Comparison of ENCODE assay signal across 8 cellular contexts in the genomic region with DNA sequence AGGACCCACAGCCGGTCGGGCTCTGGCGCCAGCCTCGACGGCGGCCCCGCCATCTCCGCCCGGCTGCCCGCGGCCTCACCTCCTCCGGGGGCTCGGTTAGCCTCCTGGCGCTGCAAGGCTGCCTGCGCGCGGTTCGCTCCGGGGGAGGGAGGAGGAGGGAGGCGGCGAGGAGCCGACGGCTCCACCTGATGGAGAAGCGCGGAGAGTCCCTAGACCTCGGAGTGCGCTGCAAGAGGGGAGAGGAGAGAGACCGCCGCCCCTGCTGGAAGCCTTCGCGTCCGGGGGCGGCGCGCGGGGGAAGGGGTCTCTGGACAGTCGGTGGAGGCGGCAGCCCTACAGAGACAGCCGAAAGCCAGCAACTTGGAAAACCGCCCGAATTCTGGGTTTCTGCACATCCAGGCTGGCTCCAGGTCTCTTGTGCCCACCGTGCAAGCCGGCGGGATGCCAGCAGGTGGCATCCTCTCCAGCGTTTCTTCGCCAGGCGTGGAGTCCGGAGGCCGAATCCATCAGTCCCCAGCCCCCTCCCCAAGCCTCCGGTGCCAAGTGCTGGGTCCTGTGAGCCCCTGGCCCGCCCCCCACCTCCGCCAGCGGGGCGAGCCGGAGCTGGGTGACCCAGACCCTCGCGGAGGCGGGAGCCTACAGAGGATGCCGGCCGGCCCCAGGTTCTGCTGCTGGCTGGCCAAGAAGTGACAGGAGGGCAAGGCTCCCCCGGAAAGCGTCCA. TPM values are rescaled to one million over a fixed set of nuclear protein-coding genes. Genes with fewer than 3 reads are reported as not detected.
A peak's percentile ranks its signal among the peaks of the same experiment; 100 is the strongest.
DNase-seq lines count a peak whose midpoint lies in the region; ATAC-seq and TF ChIP-seq lines count a peak whose summit lies in the region.

No MANE protein-coding gene starts in this region.

- H3K36me3 ChIP-seq in SJSA1 = no peaks in the 10 kb centered on the region
- H3K36me3 ChIP-seq in heart left ventricle = no peaks in the 10 kb centered on the region
- no peaks in the 10 kb centered on the region for H3K36me3 ChIP-seq in skeletal muscle satellite cell (ENCODE audit: insufficient read depth, low read length)

- H3K9me3 ChIP-seq in SJSA1 (replicated peaks) (no peaks in the 10 kb centered on the region), heart left ventricle (no peaks in the 10 kb centered on the region), skeletal muscle satellite cell (replicated peaks; ENCODE audit: low read length) (no peaks in the 10 kb centered on the region)

- H3K27ac ChIP-seq in SJSA1 (no peak overlapping the region), heart left ventricle (no peak overlapping the region)

- H3K4me2 ChIP-seq in skeletal muscle satellite cell (ENCODE audit: low read length) = peak overlapping the region; percentile 94

- intact Hi-C loops in heart left ventricle (cut with DNase I) = loop anchor here in 3 of 10 donors (5.0 to 10.0 kb wide), 3 partner anchors 339 to 344 kb away; no protein-coding TSS in a partner anchor

- H3K4me1 ChIP-seq in SJSA1 (replicated peaks) (peaks cover 36% of the 10 kb centered on the region), heart left ventricle (peaks cover 0 to 21% (median 2%) of the 10 kb centered on the region in 12 donors), skeletal muscle satellite cell (ENCODE audit: control insufficient read depth, insufficient read depth, low read length) (peaks cover 29% of the 10 kb centered on the region)

- H3K4me3 ChIP-seq in SJSA1 (peak overlapping the region; percentile 40), heart left ventricle (peak overlapping the region in 10 of 12 donors; percentile 5 to 33 (median 18)), skeletal muscle satellite cell (ENCODE audit: low read length) (peak overlapping the region; percentile 73)

- peak in 3 of 12 donors; percentile 9 to 27 (median 12) for TF ChIP-seq CTCF in heart left ventricle (IDR thresholded peaks at IDR 0.05)

- TF ChIP-seq POLR2A in heart left ventricle (IDR thresholded peaks at IDR 0.05) = no peak

- peak overlapping the region; percentile 69 for H3K9ac ChIP-seq in skeletal muscle satellite cell (ENCODE audit: low read depth, low read length)

- ATAC-seq in heart left ventricle (peak in 3 of 4 donors; percentile 22 to 61 (median 56)), GM21515 (IDR thresholded peaks at IDR 0.05; ENCODE audit: unreplicated experiment) (no peak)

- WGBS in heart left ventricle, 4 donors = 0 to 2% (median 1%) methylated on average over 19 to 62 of the region's 62 CpGs

- DNase-seq in AG20443 (ENCODE audit: low spot score) = peak; percentile 81
- DNase-seq in HEK293T (ENCODE audit: extremely low spot score) = peak; percentile 56
- DNase-seq in SJSA1 (ENCODE audit: low read depth in 1 of 2, low spot score in 2 of 2) = peak; percentile 56 to 70
- DNase-seq in heart left ventricle = no peak
- DNase-seq in foreskin melanocyte = no peak
- no peak for DNase-seq in GDM1 (lab: John Stamatoyannopoulos, UW)

- POLR2A ChIA-PET in HEK293T (lab: Yijun Ruan, JAX) = no interaction called here

- CTCF ChIA-PET in HEK293T (lab: Yijun Ruan, JAX) = interaction anchor here (0.6 kb wide), 1 partner anchor 12 kb away, joined by 4 read pairs; no protein-coding TSS in a partner anchor

- H3K27me3 ChIP-seq in SJSA1 (replicated peaks) (no peaks in the 10 kb centered on the region), heart left ventricle (peaks cover 32 to 99% (median 64%) of the 10 kb centered on the region in 9 donors), skeletal muscle satellite cell (ENCODE audit: control insufficient read depth, insufficient read depth, low read length) (no peaks in the 10 kb centered on the region)

TF ChIP-seq in HEK293T, 16 proteins besides CTCF, POLR2A, EP300 and RAD21:
- TF ChIP-seq TARDBP (IDR thresholded peaks at IDR 0.05) (no peak), LEF1 (IDR thresholded peaks at IDR 0.05; ENCODE audit: borderline replicate concordance) (no peak), SP1 (IDR thresholded peaks at IDR 0.05) (no peak), NFRKB (IDR thresholded peaks at IDR 0.05) (no peak), L3MBTL2 (conservative IDR thresholded peaks at IDR 0.05) (no peak), SUZ12 (IDR thresholded peaks at IDR 0.05) (no peak), ZNF384 (IDR thresholded peaks at IDR 0.05) (no peak), FOXK2 (IDR thresholded peaks at IDR 0.05) (no peak), ELF4 (IDR thresholded peaks at IDR 0.05) (no peak), FOXA1 (IDR thresholded peaks at IDR 0.05) (no peak), ARNT (IDR thresholded peaks at IDR 0.05) (no peak), CTBP1 (IDR thresholded peaks at IDR 0.05; ENCODE audit: borderline replicate concordance) (no peak), FOXM1 (IDR thresholded peaks at IDR 0.05; ENCODE audit: borderline replicate concordance) (no peak), HDGF (IDR thresholded peaks at IDR 0.05; ENCODE audit: borderline replicate concordance) (no peak), BHLHE40 (IDR thresholded peaks at IDR 0.05; ENCODE audit: borderline replicate concordance) (no peak)
- TF ChIP-seq, protein P1, sequence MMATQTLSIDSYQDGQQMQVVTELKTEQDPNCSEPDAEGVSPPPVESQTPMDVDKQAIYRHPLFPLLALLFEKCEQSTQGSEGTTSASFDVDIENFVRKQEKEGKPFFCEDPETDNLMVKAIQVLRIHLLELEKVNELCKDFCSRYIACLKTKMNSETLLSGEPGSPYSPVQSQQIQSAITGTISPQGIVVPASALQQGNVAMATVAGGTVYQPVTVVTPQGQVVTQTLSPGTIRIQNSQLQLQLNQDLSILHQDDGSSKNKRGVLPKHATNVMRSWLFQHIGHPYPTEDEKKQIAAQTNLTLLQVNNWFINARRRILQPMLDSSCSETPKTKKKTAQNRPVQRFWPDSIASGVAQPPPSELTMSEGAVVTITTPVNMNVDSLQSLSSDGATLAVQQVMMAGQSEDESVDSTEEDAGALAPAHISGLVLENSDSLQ (IDR thresholded peaks at IDR 0.05) = no peak
TF ChIP-seq in HEK293T: peak in this region for 0.

RNA-seq across cellular contexts. Expression of gene KIRREL3, which starts 2.9 kb away (rescaled TPM):
- total RNA-seq in SJSA1 (2014; rRNA removed; shearing (Covaris generic)) = 5.3 and 5.5 TPM in 2 replicates
- 1 to 10 TPM in 1 of 9 donors, under 1 TPM in 8; 0.08 to 1.3 (median 0.29) TPM for total RNA-seq in heart left ventricle
- polyA plus RNA-seq in heart left ventricle = under 1 TPM; 0.18 to 0.27 TPM
- under 0.01 and 0.44 TPM in 2 replicates for total RNA-seq in skeletal muscle satellite cell (2012; rRNA removed)

Comparison
In these comparisons a context has a peak if more than half of its experiments do, and no peak if none do; other contexts are left out.
1. DNase-seq: peak in AG20443 (single experiment), HEK293T (single experiment) and SJSA1 (2 of 2); none in heart left ventricle (0 of 5), foreskin melanocyte (single experiment) and GDM1 (single experiment).
2. H3K4me3 ChIP-seq: peak in every context shown above with its lines; median percentile 73 in skeletal muscle satellite cell; 40 in SJSA1; 18 in heart left ventricle.